Comparison of ENCODE assay signal across 18 cellular contexts in the genomic region with DNA sequence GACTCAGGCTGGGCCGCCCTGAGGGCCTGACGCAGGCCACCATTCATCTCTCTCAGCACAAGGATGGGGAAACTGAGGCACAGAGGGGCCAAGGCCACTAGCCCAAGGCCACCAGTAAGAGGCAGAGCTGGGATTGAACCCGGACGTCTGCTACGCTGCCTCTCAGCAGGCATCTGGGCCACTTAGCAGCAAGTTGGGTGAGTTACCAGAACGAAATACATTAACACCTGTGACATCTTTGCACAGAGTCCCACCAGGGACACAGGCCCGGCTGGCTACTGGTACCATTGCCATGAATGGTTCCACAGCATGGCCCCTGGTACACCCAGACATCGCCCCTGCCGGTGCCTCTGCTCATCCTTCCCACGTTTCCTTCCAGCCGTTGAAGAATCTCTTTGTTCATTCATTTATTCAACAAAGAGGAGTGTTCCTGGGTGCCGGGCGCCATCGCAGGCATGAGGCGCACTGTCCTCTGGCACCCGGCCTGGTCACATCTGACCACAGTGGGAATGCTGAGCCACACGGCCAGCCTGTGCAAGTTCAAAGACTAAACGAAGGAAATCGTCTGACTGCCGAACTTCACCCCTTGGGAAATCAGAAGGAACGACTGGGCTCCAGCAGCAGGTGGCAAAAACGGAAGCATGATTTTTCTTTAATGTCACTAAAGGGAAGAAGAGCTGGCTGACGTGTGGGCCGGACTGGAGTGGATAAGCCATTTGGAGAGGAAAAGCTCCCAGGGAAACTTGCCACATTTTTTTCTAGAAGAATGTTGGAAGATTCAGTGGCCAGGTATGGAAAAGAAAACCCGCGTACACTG. TPM values are rescaled to one million over a fixed set of nuclear protein-coding genes. Genes with fewer than 3 reads are reported as not detected.
DNase-seq lines count a peak whose midpoint lies in the region; ATAC-seq and TF ChIP-seq lines count a peak whose summit lies in the region.
"Had no signal": no experiment of that assay in that cellular context is flagged by ENCODE, and none has a peak within 500 bp of the region (broad histone marks: within the 10 kb centered on the region; RNA-seq: fewer than 3 reads in every experiment).

No MANE protein-coding gene starts in this region.

- intact Hi-C loops in natural killer cell (cut with micrococcal nuclease), result no loop called here
- intact Hi-C loops in left ventricle myocardium inferior (cut with micrococcal nuclease), result no loop called here

- H3K4me3 Mint-ChIP-seq in natural killer cell treated with Interleukin-12 subunit alpha and Interleukin-12 subunit beta and Interleukin-15 and Interleukin-18, amount 100 ng/mL, for 72 hours, result no peak overlapping the region
- H3K4me3 Mint-ChIP-seq in natural killer cell, result no peak overlapping the region
- H3K4me3 Mint-ChIP-seq in naive thymus-derived CD8-positive, alpha-beta T cell, result no peak overlapping the region
- H3K4me3 Mint-ChIP-seq: activated naive CD4-positive, alpha-beta T cell treated with anti-CD3 and anti-CD28 coated beads, Interleukin-2, amount 50 U/mL, for 24 hours; nephron progenitor cell had no signal

- H3K27ac Mint-ChIP-seq in natural killer cell treated with Interleukin-12 subunit alpha and Interleukin-12 subunit beta and Interleukin-15 and Interleukin-18, amount 100 ng/mL, for 72 hours, result no peak overlapping the region
- no peak overlapping the region for H3K27ac Mint-ChIP-seq in natural killer cell
- no peak overlapping the region for H3K27ac Mint-ChIP-seq in naive thymus-derived CD8-positive, alpha-beta T cell
- H3K27ac Mint-ChIP-seq: activated naive CD4-positive, alpha-beta T cell treated with anti-CD3 and anti-CD28 coated beads, Interleukin-2, amount 50 U/mL, for 24 hours; nephron progenitor cell had no signal

- H3K4me3 ChIP-seq in left ventricle myocardium inferior, result no peak overlapping the region
- H3K4me3 ChIP-seq: ascending aorta, SK-N-MC, stomach, upper lobe of left lung had no signal

- H3K4me1 Mint-ChIP-seq in natural killer cell treated with Interleukin-12 subunit alpha and Interleukin-12 subunit beta and Interleukin-15 and Interleukin-18, amount 100 ng/mL, for 72 hours (ENCODE audit: low read depth in 2 of 2), result peaks cover 0 to 4% of the 10 kb centered on the region in 2 donors
- no peaks in the 10 kb centered on the region for H3K4me1 Mint-ChIP-seq in natural killer cell
- peaks cover 0 to 1% (median 0%) of the 10 kb centered on the region in 4 donors for H3K4me1 Mint-ChIP-seq in naive thymus-derived CD8-positive, alpha-beta T cell
- H3K4me1 Mint-ChIP-seq: activated naive CD4-positive, alpha-beta T cell treated with anti-CD3 and anti-CD28 coated beads, Interleukin-2, amount 50 U/mL, for 24 hours; nephron progenitor cell had no signal

- peaks cover 3 to 7% of the 10 kb centered on the region in 2 donors for H3K27me3 Mint-ChIP-seq in natural killer cell treated with Interleukin-12 subunit alpha and Interleukin-12 subunit beta and Interleukin-15 and Interleukin-18, amount 100 ng/mL, for 72 hours
- H3K27me3 Mint-ChIP-seq in natural killer cell (ENCODE audit: low read depth in 2 of 2), result peaks cover 0 to 3% of the 10 kb centered on the region in 2 donors
- H3K27me3 Mint-ChIP-seq in naive thymus-derived CD8-positive, alpha-beta T cell, result peaks cover 0 to 24% (median 2%) of the 10 kb centered on the region in 5 donors

- H3K27me3 ChIP-seq in left ventricle myocardium inferior (ENCODE audit: low read depth), result peaks cover 28% of the 10 kb centered on the region
- H3K27me3 ChIP-seq: ascending aorta, upper lobe of left lung had no signal

- no peaks in the 10 kb centered on the region for H3K36me3 ChIP-seq in left ventricle myocardium inferior
- H3K36me3 ChIP-seq: ascending aorta, stomach, upper lobe of left lung, WERI-Rb-1 had no signal

- TF ChIP-seq CTCF in natural killer cell (IDR thresholded peaks at IDR 0.05) (no peak), left ventricle myocardium inferior (IDR thresholded peaks at IDR 0.05; ENCODE audit: borderline replicate concordance) (no peak)

- DNase-seq in natural killer cell treated with Interleukin-12 subunit alpha and Interleukin-12 subunit beta and Interleukin-15 and Interleukin-18, amount 100 ng/mL, for 72 hours (ENCODE audit: low spot score), result peak; percentile 42
- no peak for DNase-seq in natural killer cell
- DNase-seq in left ventricle myocardium inferior, result peak; percentile 5
- peak; percentile 43 for DNase-seq in pons (ENCODE audit: low spot score)
- DNase-seq in DMS 273 treated with DMSO at 0.1 percent for 48 hours (lab: John Stamatoyannopoulos, UW), result no peak
- DNase-seq in AG08396 (ENCODE audit: low spot score), result no peak
- DNase-seq in NCI-H1417 treated with DMSO at 0.1 percent for 48 hours (lab: John Stamatoyannopoulos, UW), result no peak
- DNase-seq in naive thymus-derived CD8-positive, alpha-beta T cell, result no peak
- DNase-seq: NCI-H1092, NCI-H510A, stomach, WERI-Rb-1 had no signal

- no peaks in the 10 kb centered on the region for H3K36me3 Mint-ChIP-seq in natural killer cell treated with Interleukin-12 subunit alpha and Interleukin-12 subunit beta and Interleukin-15 and Interleukin-18, amount 100 ng/mL, for 72 hours
- no peaks in the 10 kb centered on the region for H3K36me3 Mint-ChIP-seq in natural killer cell
- H3K36me3 Mint-ChIP-seq in naive thymus-derived CD8-positive, alpha-beta T cell, result no peaks in the 10 kb centered on the region
- H3K36me3 Mint-ChIP-seq: activated naive CD4-positive, alpha-beta T cell treated with anti-CD3 and anti-CD28 coated beads, Interleukin-2, amount 50 U/mL, for 24 hours had no signal

- no peak for ATAC-seq in natural killer cell treated with Interleukin-12 subunit alpha and Interleukin-12 subunit beta and Interleukin-15 and Interleukin-18, amount 100 ng/mL, for 72 hours
- no peak for ATAC-seq in natural killer cell
- no peak for ATAC-seq in naive thymus-derived CD8-positive, alpha-beta T cell

- POLR2A ChIA-PET in naive thymus-derived CD8-positive, alpha-beta T cell (lab: Charles Lee), result no interaction called here

- no peak overlapping the region for H3K27ac ChIP-seq in left ventricle myocardium inferior (replicated peaks)
- H3K27ac ChIP-seq: ascending aorta, C4-2B, SK-N-MC, stomach, upper lobe of left lung, WERI-Rb-1 had no signal

- H3K9me3 Mint-ChIP-seq in natural killer cell treated with Interleukin-12 subunit alpha and Interleukin-12 subunit beta and Interleukin-15 and Interleukin-18, amount 100 ng/mL, for 72 hours, result no peaks in the 10 kb centered on the region
- H3K9me3 Mint-ChIP-seq in natural killer cell, result no peaks in the 10 kb centered on the region
- H3K9me3 Mint-ChIP-seq in naive thymus-derived CD8-positive, alpha-beta T cell, result peaks cover 0 to 1% (median 0%) of the 10 kb centered on the region in 9 donors
- H3K9me3 Mint-ChIP-seq: activated naive CD4-positive, alpha-beta T cell treated with anti-CD3 and anti-CD28 coated beads, Interleukin-2, amount 50 U/mL, for 24 hours; nephron progenitor cell had no signal

- H3K4me1 ChIP-seq in left ventricle myocardium inferior, result no peaks in the 10 kb centered on the region
- H3K4me1 ChIP-seq: ascending aorta, stomach, upper lobe of left lung had no signal

- no peaks in the 10 kb centered on the region for H3K9me3 ChIP-seq in left ventricle myocardium inferior (replicated peaks)
- H3K9me3 ChIP-seq: ascending aorta, stomach, upper lobe of left lung had no signal

RNA-seq across cellular contexts. Expression of a gene that starts 7.3 kb away (rescaled TPM):
- total RNA-seq in natural killer cell treated with Interleukin-12 subunit alpha and Interleukin-12 subunit beta and Interleukin-15 and Interleukin-18, amount 100 ng/mL, for 72 hours, result 1 to 10 TPM; 3.0 to 6.1 TPM
- total RNA-seq in natural killer cell, result 1 to 10 TPM; 4.5 to 5.8 (median 4.9) TPM
- 0.74 TPM for total RNA-seq in left ventricle myocardium inferior
- total RNA-seq in naive thymus-derived CD8-positive, alpha-beta T cell, result 1 to 10 TPM; 2.0 to 2.1 TPM
- under 1 TPM; 0.01 to 0.10 (median 0.09) TPM for polyA plus RNA-seq in naive thymus-derived CD8-positive, alpha-beta T cell

Comparison
In these comparisons a context has a peak if more than half of its experiments do, and no peak if none do; other contexts are left out.
1. DNase-seq: peak in natural killer cell treated with Interleukin-12 subunit alpha and Interleukin-12 subunit beta and Interleukin-15 and Interleukin-18, amount 100 ng/mL, for 72 hours (single experiment), left ventricle myocardium inferior (single experiment) and pons (single experiment); none in natural killer cell (single experiment), DMS 273 treated with DMSO at 0.1 percent for 48 hours (single experiment), AG08396 (single experiment), NCI-H1417 treated with DMSO at 0.1 percent for 48 hours (single experiment) and naive thymus-derived CD8-positive, alpha-beta T cell (0 of 10).